Comparison of ENCODE assay signal across 1 cellular context in genomic region chr1:1609822-1610485, GRCh38.
TF ChIP-seq lines count a peak whose summit lies in the region.

No MANE protein-coding gene starts in this region.

TF ChIP-seq in HepG2, 621 proteins besides CTCF, POLR2A, EP300 and RAD21:
- TF ChIP-seq, protein P1, sequence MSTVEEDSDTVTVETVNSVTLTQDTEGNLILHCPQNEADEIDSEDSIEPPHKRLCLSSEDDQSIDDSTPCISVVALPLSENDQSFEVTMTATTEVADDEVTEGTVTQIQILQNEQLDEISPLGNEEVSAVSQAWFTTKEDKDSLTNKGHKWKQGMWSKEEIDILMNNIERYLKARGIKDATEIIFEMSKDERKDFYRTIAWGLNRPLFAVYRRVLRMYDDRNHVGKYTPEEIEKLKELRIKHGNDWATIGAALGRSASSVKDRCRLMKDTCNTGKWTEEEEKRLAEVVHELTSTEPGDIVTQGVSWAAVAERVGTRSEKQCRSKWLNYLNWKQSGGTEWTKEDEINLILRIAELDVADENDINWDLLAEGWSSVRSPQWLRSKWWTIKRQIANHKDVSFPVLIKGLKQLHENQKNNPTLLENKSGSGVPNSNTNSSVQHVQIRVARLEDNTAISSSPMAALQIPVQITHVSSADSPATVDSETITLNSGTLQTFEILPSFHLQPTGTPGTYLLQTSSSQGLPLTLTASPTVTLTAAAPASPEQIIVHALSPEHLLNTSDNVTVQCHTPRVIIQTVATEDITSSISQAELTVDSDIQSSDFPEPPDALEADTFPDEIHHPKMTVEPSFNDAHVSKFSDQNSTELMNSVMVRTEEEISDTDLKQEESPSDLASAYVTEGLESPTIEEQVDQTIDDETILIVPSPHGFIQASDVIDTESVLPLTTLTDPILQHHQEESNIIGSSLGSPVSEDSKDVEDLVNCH (CRISPR knock-in tag; IDR thresholded peaks at IDR 0.05) = no peak
- no peak for TF ChIP-seq SMAD3 (CRISPR knock-in tag; IDR thresholded peaks at IDR 0.05)
- TF ChIP-seq, protein P2, sequence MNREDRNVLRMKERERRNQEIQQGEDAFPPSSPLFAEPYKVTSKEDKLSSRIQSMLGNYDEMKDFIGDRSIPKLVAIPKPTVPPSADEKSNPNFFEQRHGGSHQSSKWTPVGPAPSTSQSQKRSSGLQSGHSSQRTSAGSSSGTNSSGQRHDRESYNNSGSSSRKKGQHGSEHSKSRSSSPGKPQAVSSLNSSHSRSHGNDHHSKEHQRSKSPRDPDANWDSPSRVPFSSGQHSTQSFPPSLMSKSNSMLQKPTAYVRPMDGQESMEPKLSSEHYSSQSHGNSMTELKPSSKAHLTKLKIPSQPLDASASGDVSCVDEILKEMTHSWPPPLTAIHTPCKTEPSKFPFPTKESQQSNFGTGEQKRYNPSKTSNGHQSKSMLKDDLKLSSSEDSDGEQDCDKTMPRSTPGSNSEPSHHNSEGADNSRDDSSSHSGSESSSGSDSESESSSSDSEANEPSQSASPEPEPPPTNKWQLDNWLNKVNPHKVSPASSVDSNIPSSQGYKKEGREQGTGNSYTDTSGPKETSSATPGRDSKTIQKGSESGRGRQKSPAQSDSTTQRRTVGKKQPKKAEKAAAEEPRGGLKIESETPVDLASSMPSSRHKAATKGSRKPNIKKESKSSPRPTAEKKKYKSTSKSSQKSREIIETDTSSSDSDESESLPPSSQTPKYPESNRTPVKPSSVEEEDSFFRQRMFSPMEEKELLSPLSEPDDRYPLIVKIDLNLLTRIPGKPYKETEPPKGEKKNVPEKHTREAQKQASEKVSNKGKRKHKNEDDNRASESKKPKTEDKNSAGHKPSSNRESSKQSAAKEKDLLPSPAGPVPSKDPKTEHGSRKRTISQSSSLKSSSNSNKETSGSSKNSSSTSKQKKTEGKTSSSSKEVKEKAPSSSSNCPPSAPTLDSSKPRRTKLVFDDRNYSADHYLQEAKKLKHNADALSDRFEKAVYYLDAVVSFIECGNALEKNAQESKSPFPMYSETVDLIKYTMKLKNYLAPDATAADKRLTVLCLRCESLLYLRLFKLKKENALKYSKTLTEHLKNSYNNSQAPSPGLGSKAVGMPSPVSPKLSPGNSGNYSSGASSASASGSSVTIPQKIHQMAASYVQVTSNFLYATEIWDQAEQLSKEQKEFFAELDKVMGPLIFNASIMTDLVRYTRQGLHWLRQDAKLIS (CRISPR knock-in tag; IDR thresholded peaks at IDR 0.05) = no peak
- no peak for TF ChIP-seq ETV6 (CRISPR knock-in tag; conservative IDR thresholded peaks at IDR 0.05)
- TF ChIP-seq ZNF496 (CRISPR knock-in tag; IDR thresholded peaks at IDR 0.05; ENCODE audit: insufficient replicate concordance) = no peak
- TF ChIP-seq, protein P3, sequence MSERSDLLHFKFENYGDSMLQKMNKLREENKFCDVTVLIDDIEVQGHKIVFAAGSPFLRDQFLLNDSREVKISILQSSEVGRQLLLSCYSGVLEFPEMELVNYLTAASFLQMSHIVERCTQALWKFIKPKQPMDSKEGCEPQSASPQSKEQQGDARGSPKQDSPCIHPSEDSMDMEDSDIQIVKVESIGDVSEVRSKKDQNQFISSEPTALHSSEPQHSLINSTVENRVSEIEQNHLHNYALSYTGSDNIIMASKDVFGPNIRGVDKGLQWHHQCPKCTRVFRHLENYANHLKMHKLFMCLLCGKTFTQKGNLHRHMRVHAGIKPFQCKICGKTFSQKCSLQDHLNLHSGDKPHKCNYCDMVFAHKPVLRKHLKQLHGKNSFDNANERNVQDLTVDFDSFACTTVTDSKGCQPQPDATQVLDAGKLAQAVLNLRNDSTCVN (CRISPR knock-in tag; IDR thresholded peaks at IDR 0.05; ENCODE audit: borderline replicate concordance) = no peak
- no peak for TF ChIP-seq MAF1 (CRISPR knock-in tag; IDR thresholded peaks at IDR 0.05; ENCODE audit: borderline replicate concordance)
- TF ChIP-seq MYC (CRISPR knock-in tag; IDR thresholded peaks at IDR 0.05; ENCODE audit: borderline replicate concordance) = no peak
- no peak for TF ChIP-seq ATAD3A (CRISPR knock-in tag; IDR thresholded peaks at IDR 0.05)
- TF ChIP-seq HES4 (CRISPR knock-in tag; IDR thresholded peaks at IDR 0.05; ENCODE audit: borderline replicate concordance) = no peak
